Comparison of ENCODE assay signal across 10 cellular contexts in genomic region chr17:48262982-48263586, GRCh38.
DNase-seq lines count a peak whose midpoint lies in the region; ATAC-seq and TF ChIP-seq lines count a peak whose summit lies in the region.
"Had no signal": no experiment of that assay in that cellular context is flagged by ENCODE, and none has a peak within 500 bp of the region (broad histone marks: within the 10 kb centered on the region; RNA-seq: fewer than 3 reads in every experiment).

No MANE protein-coding gene starts in this region.

- TF ChIP-seq CTCF in MCF 10A (IDR thresholded peaks at IDR 0.05; ENCODE audit: unreplicated experiment) = peak; percentile 40
- TF ChIP-seq CTCF in breast epithelium (IDR thresholded peaks at IDR 0.05) = no peak
- TF ChIP-seq CTCF in dorsolateral prefrontal cortex (IDR thresholded peaks at IDR 0.05 in 54 of 56, conservative IDR thresholded peaks at IDR 0.05 in 2 of 56; ENCODE audit: low read depth in 1 of 56, partially characterized antibody in 56 of 56) = peak in 37 of 56 donors; percentile 7 to 43 (median 22)
- TF ChIP-seq CTCF in transverse colon (IDR thresholded peaks at IDR 0.05) = peak; percentile 17 to 47 (median 34)

- POLR2A ChIA-PET in MCF 10A (lab: Yijun Ruan, JAX) = interaction anchor here (1.5 kb wide), 1 partner anchor 9 kb away, joined by 4 read pairs; no protein-coding TSS in a partner anchor
- POLR2A ChIA-PET in activated CD4-positive, alpha-beta memory T cell treated with anti-CD3 and anti-CD28 coated beads, Interleukin-2, amount 10 ng/mL, durations not matched to agents 7 days and 5 days (lab: Charles Lee) = interaction anchor here (1.5 kb wide), 1 partner anchor 31 kb away, joined by 5 read pairs; no protein-coding TSS in a partner anchor

- no peaks in the 10 kb centered on the region for H3K9me3 Mint-ChIP-seq in MCF 10A (ENCODE audit: unreplicated experiment)
- no peaks in the 10 kb centered on the region for H3K9me3 Mint-ChIP-seq in activated CD4-positive, alpha-beta memory T cell treated with anti-CD3 and anti-CD28 coated beads, Interleukin-2, amount 10 ng/mL, durations not matched to agents 7 days and 5 days

- H3K9me3 ChIP-seq in breast epithelium = no peaks in the 10 kb centered on the region
- no peaks in the 10 kb centered on the region for H3K9me3 ChIP-seq in transverse colon
- H3K9me3 ChIP-seq: left lung had no signal

- H3K4me3 Mint-ChIP-seq in MCF 10A (ENCODE audit: unreplicated experiment) = no peak overlapping the region
- H3K4me3 Mint-ChIP-seq in activated CD4-positive, alpha-beta memory T cell treated with anti-CD3 and anti-CD28 coated beads, Interleukin-2, amount 10 ng/mL, durations not matched to agents 7 days and 5 days = no peak overlapping the region

- intact Hi-C loops in MCF 10A (cut with micrococcal nuclease) = no loop called here
- intact Hi-C loops in breast epithelium (cut with DNase I; ENCODE audit: low total_unique reads) = no loop called here
- intact Hi-C loops in dorsolateral prefrontal cortex (cut with DNase I) = no loop called here
- intact Hi-C loops in transverse colon (cut with DNase I; ENCODE audit: low total_unique reads) = no loop called here

- no peaks in the 10 kb centered on the region for H3K36me3 Mint-ChIP-seq in MCF 10A (ENCODE audit: insufficient read depth, unreplicated experiment)
- peaks cover 14% of the 10 kb centered on the region for H3K36me3 Mint-ChIP-seq in activated CD4-positive, alpha-beta memory T cell treated with anti-CD3 and anti-CD28 coated beads, Interleukin-2, amount 10 ng/mL, durations not matched to agents 7 days and 5 days (ENCODE audit: low read depth)

- CTCF ChIA-PET in MCF 10A (lab: Yijun Ruan, JAX) = interaction anchor here (0.6 to 2.8 kb wide), 20 partner anchors 9 to 370 kb away, joined by 3 to 10 read pairs (median 4); no protein-coding TSS in a partner anchor
- CTCF ChIA-PET in activated CD4-positive, alpha-beta memory T cell treated with anti-CD3 and anti-CD28 coated beads, Interleukin-2, amount 10 ng/mL, durations not matched to agents 7 days and 5 days (lab: Charles Lee) = interaction anchor here (0.7 to 5.7 kb wide), 27 partner anchors 8 to 386 kb away, joined by 3 to 57 read pairs (median 4); partner anchors contain the start of genes CDK5RAP3 and HOXB5

- no peak overlapping the region for H3K27ac ChIP-seq in breast epithelium
- no peak overlapping the region for H3K27ac ChIP-seq in dorsolateral prefrontal cortex
- H3K27ac ChIP-seq in transverse colon = no peak overlapping the region
- H3K27ac ChIP-seq: left lung had no signal

- H3K4me1 ChIP-seq in breast epithelium = no peaks in the 10 kb centered on the region
- H3K4me1 ChIP-seq in transverse colon = peaks cover 0 to 46% (median 14%) of the 10 kb centered on the region in 4 donors
- H3K4me1 ChIP-seq: left lung had no signal

- no peak overlapping the region for H3K27ac Mint-ChIP-seq in MCF 10A (ENCODE audit: low read depth, unreplicated experiment)
- no peak overlapping the region for H3K27ac Mint-ChIP-seq in activated CD4-positive, alpha-beta memory T cell treated with anti-CD3 and anti-CD28 coated beads, Interleukin-2, amount 10 ng/mL, durations not matched to agents 7 days and 5 days

- DNase-seq in MCF 10A (ENCODE audit: unreplicated experiment) (peak; percentile 20), breast epithelium (ENCODE audit: low spot score in 2 of 2) (no peak), NCI-H345 (lab: John Stamatoyannopoulos, UW) (peak; percentile 8), dorsolateral prefrontal cortex (no peak), transverse colon (no peak), hepatic stellate cell (ENCODE audit: low spot score) (no peak)
- DNase-seq in activated CD4-positive, alpha-beta memory T cell treated with anti-CD3 and anti-CD28 coated beads, Interleukin-2, amount 10 ng/mL, durations not matched to agents 7 days and 5 days = no peak
- DNase-seq: EL, left lung had no signal

- TF ChIP-seq EP300 in transverse colon (IDR thresholded peaks at IDR 0.05; ENCODE audit: low read depth) = no peak

- in situ Hi-C loops in transverse colon (cut with MboI; ENCODE audit: low pct_ligation_motif_present in 1 of 4, low pct_unique_long_range_greater_than_20kb in 1 of 4, low sequenced_read_pairs in 3 of 4) = no loop called here

- no peak for TF ChIP-seq POLR2A in breast epithelium (IDR thresholded peaks at IDR 0.05)
- TF ChIP-seq POLR2A in transverse colon (IDR thresholded peaks at IDR 0.05) = no peak

- H3K4me3 ChIP-seq in breast epithelium = no peak overlapping the region
- H3K4me3 ChIP-seq in dorsolateral prefrontal cortex = no peak overlapping the region
- H3K4me3 ChIP-seq in transverse colon = no peak overlapping the region
- H3K4me3 ChIP-seq: left lung had no signal

- H3K27me3 ChIP-seq in breast epithelium (no peaks in the 10 kb centered on the region), dorsolateral prefrontal cortex (peaks cover 0 to 62% (median 6%) of the 10 kb centered on the region in 45 donors), transverse colon (no peaks in the 10 kb centered on the region)

- WGBS in transverse colon (ENCODE audit: low coverage in 1 of 2), 2 donors = 0 to 83% methylated on average over 1 of the region's 1 CpG

- no peaks in the 10 kb centered on the region for H3K36me3 ChIP-seq in breast epithelium
- H3K36me3 ChIP-seq in transverse colon = no peaks in the 10 kb centered on the region
- H3K36me3 ChIP-seq: left lung had no signal

- no peaks in the 10 kb centered on the region for H3K4me1 Mint-ChIP-seq in MCF 10A (ENCODE audit: insufficient read depth, unreplicated experiment)
- peaks cover 24% of the 10 kb centered on the region for H3K4me1 Mint-ChIP-seq in activated CD4-positive, alpha-beta memory T cell treated with anti-CD3 and anti-CD28 coated beads, Interleukin-2, amount 10 ng/mL, durations not matched to agents 7 days and 5 days

- BruUV-seq in MCF 10A (replicated peaks; lab: Mats Ljungman, UMichigan) = no TSS peak

- ATAC-seq in HG03439 (IDR thresholded peaks at IDR 0.05; ENCODE audit: unreplicated experiment) = no peak
- ATAC-seq: left lung had no signal

- H3K27me3 Mint-ChIP-seq in MCF 10A (ENCODE audit: insufficient read depth, unreplicated experiment) = peaks cover 51% of the 10 kb centered on the region
- no peaks in the 10 kb centered on the region for H3K27me3 Mint-ChIP-seq in activated CD4-positive, alpha-beta memory T cell treated with anti-CD3 and anti-CD28 coated beads, Interleukin-2, amount 10 ng/mL, durations not matched to agents 7 days and 5 days

Comparison
In these comparisons a context has a peak if more than half of its experiments do, and no peak if none do; other contexts are left out.
1. DNase-seq: peak in MCF 10A (single experiment) and NCI-H345 (single experiment); none in breast epithelium (0 of 2), dorsolateral prefrontal cortex (0 of 10), transverse colon (single experiment), hepatic stellate cell (single experiment) and activated CD4-positive, alpha-beta memory T cell treated with anti-CD3 and anti-CD28 coated beads, Interleukin-2, amount 10 ng/mL, durations not matched to agents 7 days and 5 days (single experiment).
2. CTCF ChIP-seq: peak in MCF 10A (single experiment), dorsolateral prefrontal cortex (37 of 56) and transverse colon (5 of 5); none in breast epithelium (0 of 3).